8 cellular contexts compared by ENCODE assay signal in genomic region chr7:98133621-98134266, GRCh38. TPM values are rescaled to one million over a fixed set of nuclear protein-coding genes. Genes with fewer than 3 reads are reported as not detected.
A peak's percentile ranks its signal among the peaks of the same experiment; 100 is the strongest.
DNase-seq lines count a peak whose midpoint lies in the region; ATAC-seq and TF ChIP-seq lines count a peak whose summit lies in the region.

No MANE protein-coding gene starts in this region.

- DNase-seq in SW480 (ENCODE audit: low spot score) (peak; percentile 98), nucleus accumbens (lab: John Stamatoyannopoulos, UW) (no peak), thyroid gland (no peak), NCI-H2227 (lab: John Stamatoyannopoulos, UW; ENCODE audit: unreplicated experiment) (no peak), NCI-H187 treated with DMSO at 0.1 percent for 48 hours (lab: John Stamatoyannopoulos, UW) (no peak)

- no peaks in the 10 kb centered on the region for H3K27me3 ChIP-seq in thyroid gland

- H3K27ac ChIP-seq in mesodermal cell (ENCODE audit: low read depth, low read length, severe bottlenecking): peak overlapping the region; percentile 54
- H3K27ac ChIP-seq in thyroid gland: no peak overlapping the region

- H3K4me3 ChIP-seq in mesodermal cell (ENCODE audit: extremely low read depth, insufficient read depth, low read length, poor library complexity, severe bottlenecking) (no peak overlapping the region), thyroid gland (replicated peaks in 1 of 3) (no peak overlapping the region)

- H3K4me1 ChIP-seq in mesodermal cell (ENCODE audit: control insufficient read depth, insufficient read depth, low read length, poor library complexity, severe bottlenecking) (peaks cover 32% of the 10 kb centered on the region), thyroid gland (peaks cover 6 to 27% of the 10 kb centered on the region in 2 donors)

- H3K9me3 ChIP-seq in mesodermal cell (ENCODE audit: control insufficient read depth, low read length): no peaks in the 10 kb centered on the region
- no peaks in the 10 kb centered on the region for H3K9me3 ChIP-seq in thyroid gland

- no peak for TF ChIP-seq CTCF in thyroid gland (IDR thresholded peaks at IDR 0.05)

- ATAC-seq in GM18517 (IDR thresholded peaks at IDR 0.05; ENCODE audit: unreplicated experiment) (peak; percentile 16), HG02885 (IDR thresholded peaks at IDR 0.05; ENCODE audit: poor library complexity, unreplicated experiment) (peak; percentile 26)

- intact Hi-C loops in thyroid gland (cut with DNase I): no loop called here

- WGBS in mesodermal cell (ENCODE audit: insufficient coverage in 2 of 2), 2 experiments: 94 to 100% methylated on average over 2 to 3 of the region's 4 CpGs
- WGBS in thyroid gland, 2 donors: 87 to 89% methylated on average over 4 of the region's 4 CpGs

- no peak for TF ChIP-seq POLR2A in thyroid gland (IDR thresholded peaks at IDR 0.05)

- H3K36me3 ChIP-seq in mesodermal cell (ENCODE audit: control insufficient read depth, insufficient read depth, low read length) (peaks cover 8% of the 10 kb centered on the region), thyroid gland (no peaks in the 10 kb centered on the region)

RNA-seq across cellular contexts. Expression of gene LMTK2, which starts 27.1 kb away (rescaled TPM):
- 8.9 TPM for polyA plus RNA-seq in mesodermal cell (2013, experiment 1 of 2)
- polyA plus RNA-seq in mesodermal cell (2013, experiment 2 of 2): 7.0 TPM
- 10 to 100 TPM; 22.0 to 36.5 (median 26.6) TPM for total RNA-seq in thyroid gland
